In genomic region chr5:94623026-94623425, GRCh38 we compare ENCODE assay signal across 33 cellular contexts. TPM values are rescaled to one million over a fixed set of nuclear protein-coding genes. Genes with fewer than 3 reads are reported as not detected.
DNase-seq lines count a peak whose midpoint lies in the region; ATAC-seq and TF ChIP-seq lines count a peak whose summit lies in the region.
"Had no signal": no experiment of that assay in that cellular context is flagged by ENCODE, and none has a peak within 500 bp of the region (broad histone marks: within the 10 kb centered on the region; RNA-seq: fewer than 3 reads in every experiment).

No MANE protein-coding gene starts in this region.

- ATAC-seq in GM21717 (IDR thresholded peaks at IDR 0.05; ENCODE audit: unreplicated experiment): no peak
- ATAC-seq: activated CD8-positive, alpha-beta memory T cell treated with anti-CD3 and anti-CD28 coated beads, Interleukin-2, amount 10 ng/mL, durations not matched to agents 7 days and 5 days; activated T-cell treated with anti-CD3 and anti-CD28 coated beads, Interleukin-2, amount 50 U/mL, for 4 hours; heart left ventricle; left ventricle myocardium superior; stimulated activated effector memory CD8-positive, alpha-beta T cell treated with anti-CD3 and anti-CD28 coated beads, Interleukin-12 subunit alpha, Interleukin-12 subunit beta, amount 100 ng/mL, for 72 hours had no signal

- no peak overlapping the region for H3K4me3 ChIP-seq in AG10803 (ENCODE audit: low read length)
- no peak overlapping the region for H3K4me3 ChIP-seq in fibroblast of the aortic adventitia (ENCODE audit: low read depth, low read length)
- H3K4me3 ChIP-seq in tibial nerve: no peak overlapping the region
- H3K4me3 ChIP-seq: BLaER1 treated with 17β-estradiol and CSF1 and Interleukin-3, amounts not matched to agents 10 nM and 100 nM; colonic mucosa; transverse colon had no signal

- H3K9me3 ChIP-seq in tibial nerve: no peaks in the 10 kb centered on the region
- H3K9me3 ChIP-seq: Caco-2, colonic mucosa, heart left ventricle, transverse colon had no signal

- TF ChIP-seq CTCF in AG10803 (conservative IDR thresholded peaks at IDR 0.05; ENCODE audit: low read length) (no peak), fibroblast of the aortic adventitia (IDR thresholded peaks at IDR 0.05; ENCODE audit: insufficient read depth, low read length) (no peak), tibial nerve (IDR thresholded peaks at IDR 0.05) (no peak)

- H3K4me1 ChIP-seq in tibial nerve: peaks cover 0 to 19% (median 8%) of the 10 kb centered on the region in 4 donors
- H3K4me1 ChIP-seq: Caco-2, colonic mucosa had no signal

- no peak overlapping the region for H3K27ac ChIP-seq in tibial nerve
- H3K27ac ChIP-seq: BLaER1 treated with 17β-estradiol and CSF1 and Interleukin-3, amounts not matched to agents 10 nM and 100 nM; colonic mucosa; epithelial cell of prostate; transverse colon had no signal

- TF ChIP-seq POLR2A in tibial nerve (IDR thresholded peaks at IDR 0.05): no peak

- no peaks in the 10 kb centered on the region for H3K36me3 ChIP-seq in tibial nerve
- H3K36me3 ChIP-seq: colonic mucosa, heart left ventricle, transverse colon had no signal

- H3K27me3 ChIP-seq in tibial nerve: no peaks in the 10 kb centered on the region
- H3K27me3 ChIP-seq: BLaER1 treated with 17β-estradiol and CSF1 and Interleukin-3, amounts not matched to agents 10 nM and 100 nM; colonic mucosa; heart left ventricle; transverse colon had no signal

- DNase-seq in AG10803 (ENCODE audit: low read depth) (peak; percentile 15), EH (ENCODE audit: low read depth) (peak; percentile 33), NCI-H69 (lab: John Stamatoyannopoulos, UW) (peak; percentile 29), fibroblast of the aortic adventitia (ENCODE audit: low read depth) (peak; percentile 6), tibial nerve (ENCODE audit: low spot score in 2 of 2) (no peak), HuH-7.5 (ENCODE audit: low spot score) (no peak), DMS 273 treated with DMSO at 0.1 percent for 48 hours (lab: John Stamatoyannopoulos, UW) (no peak)
- DNase-seq: activated CD4-positive, CD25-positive, alpha-beta regulatory T cell; activated CD8-positive, alpha-beta memory T cell treated with anti-CD3 and anti-CD28 coated beads, Interleukin-2, amount 10 ng/mL, durations not matched to agents 7 days and 5 days; activated gamma-delta T cell; activated naive CD8-positive, alpha-beta T cell treated with anti-CD3 and anti-CD28 coated beads for 36 hours; activated T-cell treated with anti-CD3 and anti-CD28 coated beads, Interleukin-2, amount 50 U/mL, for 4 hours; aorta; Caco-2; colonic mucosa; DMS79 treated with DMSO at 0.1 percent for 48 hours; effector CD8-positive, alpha-beta T cell; foreskin fibroblast; H9; heart left ventricle; islet precursor cell; KG1; left ventricle myocardium superior; NCI-H1417; NCI-H2081; NCI-H2227 treated with DMSO at 0.1 percent for 48 hours; nucleus accumbens; T-helper 1 cell; transverse colon had no signal

- TF ChIP-seq EP300 in tibial nerve (IDR thresholded peaks at IDR 0.05): no peak

RNA-seq across cellular contexts. Expression of gene SLF1, which starts 4.6 kb away (rescaled TPM):
- total RNA-seq in fibroblast of the aortic adventitia (ENCODE audit: low replicate concordance) (5.3 and 11.2 TPM in 2 replicates), tibial nerve (1 to 10 TPM; 6.7 to 8.4 (median 7.5) TPM)

RNA-seq across cellular contexts. Expression of gene KIAA0825, which starts 4.6 kb away (rescaled TPM):
- total RNA-seq in fibroblast of the aortic adventitia (ENCODE audit: low replicate concordance): 4.3 and 12.2 TPM in 2 replicates
- total RNA-seq in tibial nerve: 10 to 100 TPM in 1 of 4 donors, 1 to 10 TPM in 3; 4.8 to 11.8 (median 7.2) TPM

Comparison
In these comparisons a context has a peak if more than half of its experiments do, and no peak if none do; other contexts are left out.
1. DNase-seq: peak in AG10803 (single experiment), EH (single experiment), NCI-H69 (single experiment) and fibroblast of the aortic adventitia (single experiment); none in tibial nerve (0 of 2), HuH-7.5 (single experiment) and DMS 273 treated with DMSO at 0.1 percent for 48 hours (single experiment).